ENCODE assay signal across 18 cellular contexts in the genomic region with DNA sequence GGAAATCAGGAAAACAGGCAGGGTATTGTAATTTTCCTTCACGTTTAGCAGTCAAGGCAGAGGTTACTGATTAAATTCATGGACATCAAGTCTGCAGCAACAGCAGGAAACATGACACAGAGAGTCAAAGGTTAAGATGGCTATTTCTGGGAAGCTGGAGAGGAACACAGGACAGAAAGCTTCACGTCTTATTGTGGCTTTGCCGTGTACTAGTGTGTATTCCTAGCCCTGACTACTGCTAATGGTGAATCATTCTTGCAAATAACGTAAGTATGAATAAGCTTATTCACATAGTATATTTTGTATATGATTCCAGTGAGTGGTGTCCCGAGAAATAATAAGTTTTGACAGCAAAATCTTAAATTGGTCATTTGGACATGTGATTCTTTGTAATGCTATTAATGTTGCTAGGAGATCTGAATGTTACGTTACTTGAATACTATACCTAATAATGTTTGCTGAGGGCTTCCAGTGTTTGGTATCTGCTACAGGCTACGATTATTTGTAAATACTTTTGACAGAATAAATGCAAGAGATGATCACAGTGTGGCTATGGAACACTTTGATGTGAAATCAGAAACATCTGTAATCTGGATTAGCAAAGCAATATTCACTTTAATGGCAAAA.
DNase-seq lines count a peak whose midpoint lies in the region; ATAC-seq, FAIRE-seq and TF ChIP-seq lines count a peak whose summit lies in the region.
"Had no signal": no experiment of that assay in that cellular context is flagged by ENCODE, and none has a peak within 500 bp of the region (broad histone marks: within the 10 kb centered on the region; RNA-seq: fewer than 3 reads in every experiment).

No MANE protein-coding gene starts in this region.

- H3K4me1 Mint-ChIP-seq in mesothelial cell of epicardium, result peaks cover 39% of the 10 kb centered on the region

- H3K36me3 ChIP-seq in spleen, result peaks cover 0 to 9% (median 0%) of the 10 kb centered on the region in 6 donors

- no peak for DNase-seq in D721Med (ENCODE audit: insufficient read length, low spot score)
- peak; percentile 66 for DNase-seq in RPMI7951 (ENCODE audit: low read depth)
- peak; percentile 72 for DNase-seq in fibroblast of pulmonary artery (ENCODE audit: low read depth)
- DNase-seq in mesothelial cell of epicardium (ENCODE audit: low spot score in 2 of 2, unreplicated experiment in 2 of 2), result no peak
- DNase-seq in spleen, result no peak
- DNase-seq in NCI-H2227 treated with DMSO at 0.1 percent for 48 hours (lab: John Stamatoyannopoulos, UW), result no peak
- no peak for DNase-seq in GOT3 (lab: John Stamatoyannopoulos, UW)
- DNase-seq: activated CD8-positive, alpha-beta memory T cell treated with anti-CD3 and anti-CD28 coated beads for 24 hours; Caco-2; NCI-H1694 treated with DMSO at 0.1 percent for 48 hours; NCI-H510A; OCI-M1; stimulated activated CD4-positive, alpha-beta T cell treated with anti-CD3 and anti-CD28 coated beads, Interleukin-4, amount 100 ng/mL, for 24 hours; trophoblast cell had no signal

- H3K4me3 Mint-ChIP-seq in mesothelial cell of epicardium, result no peak overlapping the region
- H3K4me3 Mint-ChIP-seq: activated T-helper 17 cell treated with anti-CD3 and anti-CD28 coated beads, Interleukin-2, amount 50 U/mL, for 72 hours; natural killer cell treated with Interleukin-12 subunit alpha and Interleukin-12 subunit beta and Interleukin-15 and Interleukin-18, amount 100 ng/mL, for 72 hours had no signal

- no peak for TF ChIP-seq POLR2A in spleen (IDR thresholded peaks at IDR 0.05)

- H3K27ac ChIP-seq in spleen, result peak overlapping the region in 3 of 8 donors; percentile 19 to 52 (median 28)
- H3K27ac ChIP-seq: HL-60 had no signal

- no peaks in the 10 kb centered on the region for H3K27me3 Mint-ChIP-seq in mesothelial cell of epicardium (ENCODE audit: low read depth)
- H3K27me3 Mint-ChIP-seq: activated T-helper 17 cell treated with anti-CD3 and anti-CD28 coated beads, Interleukin-2, amount 50 U/mL, for 72 hours; natural killer cell treated with Interleukin-12 subunit alpha and Interleukin-12 subunit beta and Interleukin-15 and Interleukin-18, amount 100 ng/mL, for 72 hours had no signal

- H3K27me3 ChIP-seq in spleen (replicated peaks in 1 of 7), result no peaks in the 10 kb centered on the region

- no peak for ATAC-seq in GM18858 (IDR thresholded peaks at IDR 0.05; ENCODE audit: unreplicated experiment)
- ATAC-seq: activated T-helper 17 cell treated with anti-CD3 and anti-CD28 coated beads, Interleukin-2, amount 50 U/mL, for 72 hours; natural killer cell treated with Interleukin-12 subunit alpha and Interleukin-12 subunit beta and Interleukin-15 and Interleukin-18, amount 100 ng/mL, for 72 hours had no signal

- peak; percentile 67 for FAIRE-seq in D721Med (lab: Jason Lieb, UNC)

- peaks cover 0 to 14% (median 5%) of the 10 kb centered on the region in 6 donors for H3K4me1 ChIP-seq in spleen

- H3K9me3 ChIP-seq in spleen, result peaks cover 0 to 6% (median 0%) of the 10 kb centered on the region in 8 donors
- H3K9me3 ChIP-seq: Caco-2 had no signal

- no peak for TF ChIP-seq CTCF in D721Med (IDR thresholded peaks at IDR 0.05; ENCODE audit: insufficient read depth, missing control alignments)
- TF ChIP-seq CTCF in fibroblast of pulmonary artery (IDR thresholded peaks at IDR 0.05; ENCODE audit: low read length, missing control alignments), result no peak
- TF ChIP-seq CTCF in mesothelial cell of epicardium (IDR thresholded peaks at IDR 0.05; ENCODE audit: unreplicated experiment), result no peak
- TF ChIP-seq CTCF in spleen (IDR thresholded peaks at IDR 0.05 in 8 of 11, conservative IDR thresholded peaks at IDR 0.05 in 3 of 11), result no peak

- intact Hi-C loops in spleen (cut with DNase I; ENCODE audit: low total_unique reads), result no loop called here

- WGBS in spleen, 5 donors, result 75 to 82% (median 77%) methylated on average over 7 of the region's 7 CpGs

- peak overlapping the region; percentile 0 for H3K27ac Mint-ChIP-seq in mesothelial cell of epicardium
- H3K27ac Mint-ChIP-seq: activated T-helper 17 cell treated with anti-CD3 and anti-CD28 coated beads, Interleukin-2, amount 50 U/mL, for 72 hours; natural killer cell treated with Interleukin-12 subunit alpha and Interleukin-12 subunit beta and Interleukin-15 and Interleukin-18, amount 100 ng/mL, for 72 hours had no signal

- H3K4me3 ChIP-seq in fibroblast of pulmonary artery (replicated peaks; ENCODE audit: low read depth, low read length), result no peak overlapping the region
- no peak overlapping the region for H3K4me3 ChIP-seq in spleen

- H3K9me3 Mint-ChIP-seq in mesothelial cell of epicardium, result no peaks in the 10 kb centered on the region
- H3K9me3 Mint-ChIP-seq: activated T-helper 17 cell treated with anti-CD3 and anti-CD28 coated beads, Interleukin-2, amount 50 U/mL, for 72 hours; natural killer cell treated with Interleukin-12 subunit alpha and Interleukin-12 subunit beta and Interleukin-15 and Interleukin-18, amount 100 ng/mL, for 72 hours had no signal

- peaks cover 3% of the 10 kb centered on the region for H3K36me3 Mint-ChIP-seq in mesothelial cell of epicardium
- H3K36me3 Mint-ChIP-seq: natural killer cell treated with Interleukin-12 subunit alpha and Interleukin-12 subunit beta and Interleukin-15 and Interleukin-18, amount 100 ng/mL, for 72 hours had no signal

Comparison
In these comparisons a context has a peak if more than half of its experiments do, and no peak if none do; other contexts are left out.
1. DNase-seq: peak in RPMI7951 (single experiment) and fibroblast of pulmonary artery (single experiment); none in D721Med (single experiment), mesothelial cell of epicardium (0 of 2), spleen (single experiment), NCI-H2227 treated with DMSO at 0.1 percent for 48 hours (single experiment) and GOT3 (single experiment).